ENCODE assay signal across 4 cellular contexts in the genomic region with DNA sequence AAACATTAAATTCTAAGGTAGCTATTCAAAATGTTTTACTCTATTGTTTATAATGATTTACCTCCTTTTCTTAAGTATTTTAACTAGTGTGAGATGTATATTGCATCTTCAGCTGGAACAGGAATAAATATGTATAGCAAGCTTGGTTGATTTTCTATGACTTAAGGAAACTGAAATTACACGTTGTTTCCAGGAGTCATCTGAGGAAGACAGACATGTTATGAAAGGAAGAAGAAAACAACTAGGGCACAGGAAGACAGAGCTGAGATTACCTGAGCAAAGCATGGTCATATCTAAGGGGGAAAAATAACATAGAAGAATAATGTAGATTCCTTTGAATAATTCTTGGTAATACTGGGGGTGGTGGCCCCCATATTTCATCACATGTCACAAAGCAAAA.
"Had no signal": no experiment of that assay in that cellular context is flagged by ENCODE, and none has a peak within 500 bp of the region (broad histone marks: within the 10 kb centered on the region; RNA-seq: fewer than 3 reads in every experiment).

No MANE protein-coding gene starts in this region.

- H3K27ac ChIP-seq: HL-60 had no signal

- H3K4me3 ChIP-seq: K562 had no signal

- DNase-seq: IMR-90, KBM-7 had no signal
